Comparison of ENCODE assay signal across 24 cellular contexts in the genomic region with DNA sequence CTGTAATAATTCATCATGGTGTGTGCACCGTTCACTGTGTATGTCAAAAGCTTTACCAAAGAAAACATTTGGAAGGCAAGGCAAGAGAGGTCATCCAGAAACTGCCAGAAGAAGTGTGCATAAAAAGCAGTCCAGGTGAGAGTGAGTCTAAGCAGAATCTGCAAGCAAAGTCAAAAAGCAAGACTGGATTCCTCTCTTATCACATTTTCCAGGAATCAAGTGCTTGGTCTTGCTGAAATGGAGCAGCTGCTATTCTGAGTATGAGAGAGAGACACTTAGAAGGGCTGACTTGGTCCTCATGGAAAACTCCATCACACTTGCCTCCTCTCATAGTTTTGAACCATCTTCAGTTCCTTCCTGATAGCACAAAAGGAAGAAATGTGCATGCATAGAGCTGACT.
DNase-seq lines count a peak whose midpoint lies in the region; FAIRE-seq and TF ChIP-seq lines count a peak whose summit lies in the region.
"Had no signal": no experiment of that assay in that cellular context is flagged by ENCODE, and none has a peak within 500 bp of the region (broad histone marks: within the 10 kb centered on the region; RNA-seq: fewer than 3 reads in every experiment).

No MANE protein-coding gene starts in this region.

- FAIRE-seq in keratinocyte (lab: Jason Lieb, UNC) = peak; percentile 5
- FAIRE-seq: A204.1, GM12878, GM19239, H1 had no signal

- H3K36me3 ChIP-seq in keratinocyte (ENCODE audit: control insufficient read depth in 2 of 2, extremely low read depth in 1 of 2, insufficient read depth in 2 of 2, low read length in 2 of 2) (no peaks in the 10 kb centered on the region), thyroid gland (no peaks in the 10 kb centered on the region)
- H3K36me3 ChIP-seq: BLaER1 had no signal

- H3K79me2 ChIP-seq in keratinocyte (ENCODE audit: control insufficient read depth, insufficient read depth, low read length) = no peaks in the 10 kb centered on the region

- no peaks in the 10 kb centered on the region for H3K27me3 ChIP-seq in keratinocyte (ENCODE audit: control insufficient read depth, extremely low read depth, insufficient read depth, low read length)
- no peaks in the 10 kb centered on the region for H3K27me3 ChIP-seq in thyroid gland
- H3K27me3 ChIP-seq: BLaER1 had no signal

- H3K4me2 ChIP-seq in keratinocyte (ENCODE audit: control insufficient read depth, extremely low read depth, insufficient read depth, low read depth, low read length) = peak overlapping the region; percentile 3
- H3K4me2 ChIP-seq: BLaER1 had no signal

- peak; percentile 41 for DNase-seq in activated CD4-positive, alpha-beta T cell treated with anti-CD3 and anti-CD28 coated beads, Interleukin-2, amount 10 ng/mL, durations not matched to agents 24 days and 14 days
- DNase-seq in activated CD4-positive, alpha-beta T cell treated with anti-CD3 and anti-CD28 coated beads, Interleukin-2, amount 50 U/mL, for 1 hour = no peak
- no peak for DNase-seq in epithelial cell of prostate (ENCODE audit: low read depth, low spot score)
- DNase-seq in keratinocyte (ENCODE audit: low read depth, low spot score) = no peak
- DNase-seq in thyroid gland = no peak
- DNase-seq in cerebellum (ENCODE audit: low spot score) = no peak
- DNase-seq in activated naive CD4-positive, alpha-beta T cell treated with anti-CD3 and anti-CD28 coated beads, Interleukin-2, amount 10 ng/mL, durations not matched to agents 7 days and 5 days = no peak
- DNase-seq in ecto neural progenitor cell (ENCODE audit: low spot score) = no peak
- DNase-seq: Caco-2; CD8-positive, alpha-beta T cell; DMS79; EL; GDM1; H7 had no signal

- no peaks in the 10 kb centered on the region for H3K36me3 Mint-ChIP-seq in activated CD4-positive, alpha-beta T cell treated with anti-CD3 and anti-CD28 coated beads, Interleukin-2, amount 10 ng/mL, durations not matched to agents 24 days and 14 days (ENCODE audit: low read depth)
- no peaks in the 10 kb centered on the region for H3K36me3 Mint-ChIP-seq in activated naive CD4-positive, alpha-beta T cell treated with anti-CD3 and anti-CD28 coated beads, Interleukin-2, amount 10 ng/mL, durations not matched to agents 7 days and 5 days
- H3K36me3 Mint-ChIP-seq: CD4-positive, CD25-positive, alpha-beta regulatory T cell; CD8-positive, alpha-beta T cell had no signal

- no peak overlapping the region for H3K27ac Mint-ChIP-seq in activated CD4-positive, alpha-beta T cell treated with anti-CD3 and anti-CD28 coated beads, Interleukin-2, amount 10 ng/mL, durations not matched to agents 24 days and 14 days
- H3K27ac Mint-ChIP-seq in activated naive CD4-positive, alpha-beta T cell treated with anti-CD3 and anti-CD28 coated beads, Interleukin-2, amount 10 ng/mL, durations not matched to agents 7 days and 5 days = no peak overlapping the region
- H3K27ac Mint-ChIP-seq: B cell; CD4-positive, CD25-positive, alpha-beta regulatory T cell; CD8-positive, alpha-beta T cell had no signal

- H3K4me1 Mint-ChIP-seq in activated CD4-positive, alpha-beta T cell treated with anti-CD3 and anti-CD28 coated beads, Interleukin-2, amount 10 ng/mL, durations not matched to agents 24 days and 14 days = peaks cover 12% of the 10 kb centered on the region
- H3K4me1 Mint-ChIP-seq in activated naive CD4-positive, alpha-beta T cell treated with anti-CD3 and anti-CD28 coated beads, Interleukin-2, amount 10 ng/mL, durations not matched to agents 7 days and 5 days = peaks cover 2% of the 10 kb centered on the region
- H3K4me1 Mint-ChIP-seq: CD4-positive, CD25-positive, alpha-beta regulatory T cell had no signal

- H2AFZ ChIP-seq in keratinocyte (ENCODE audit: control insufficient read depth, low read length) = no peak overlapping the region
- H2AFZ ChIP-seq: GM23248 had no signal

- H3K27me3 Mint-ChIP-seq in activated CD4-positive, alpha-beta T cell treated with anti-CD3 and anti-CD28 coated beads, Interleukin-2, amount 10 ng/mL, durations not matched to agents 24 days and 14 days = peaks cover 36% of the 10 kb centered on the region
- H3K27me3 Mint-ChIP-seq in activated naive CD4-positive, alpha-beta T cell treated with anti-CD3 and anti-CD28 coated beads, Interleukin-2, amount 10 ng/mL, durations not matched to agents 7 days and 5 days = peaks cover 37% of the 10 kb centered on the region
- H3K27me3 Mint-ChIP-seq: B cell; CD4-positive, CD25-positive, alpha-beta regulatory T cell had no signal

- H3K27ac ChIP-seq in epithelial cell of prostate = peak overlapping the region; percentile 12
- no peak overlapping the region for H3K27ac ChIP-seq in keratinocyte (ENCODE audit: control insufficient read depth, insufficient read depth, low read length)
- H3K27ac ChIP-seq in thyroid gland = peak overlapping the region in 2 of 3 donors; percentile 31 to 43
- H3K27ac ChIP-seq: 22Rv1, BLaER1, C4-2B, GM23248 had no signal

- WGBS in thyroid gland, 2 donors = 24 to 30% methylated on average over 1 of the region's 1 CpG

- intact Hi-C loops in activated CD4-positive, alpha-beta T cell treated with anti-CD3 and anti-CD28 coated beads, Interleukin-2, amount 10 ng/mL, durations not matched to agents 24 days and 14 days (cut with micrococcal nuclease) = no loop called here
- intact Hi-C loops in thyroid gland (cut with DNase I) = no loop called here

- H3K9me3 ChIP-seq in keratinocyte (ENCODE audit: control insufficient read depth, low read depth, low read length) (no peaks in the 10 kb centered on the region), thyroid gland (no peaks in the 10 kb centered on the region)
- H3K9me3 ChIP-seq: BLaER1 had no signal

- TF ChIP-seq POLR2A in thyroid gland (IDR thresholded peaks at IDR 0.05) = no peak

- dilution Hi-C loops in keratinocyte (cut with MboI; ENCODE audit: extremely low pct_ligation_motif_present, low sequenced_read_pairs) = no loop called here

- H3K9me3 Mint-ChIP-seq in activated CD4-positive, alpha-beta T cell treated with anti-CD3 and anti-CD28 coated beads, Interleukin-2, amount 10 ng/mL, durations not matched to agents 24 days and 14 days = no peaks in the 10 kb centered on the region
- H3K9me3 Mint-ChIP-seq in activated naive CD4-positive, alpha-beta T cell treated with anti-CD3 and anti-CD28 coated beads, Interleukin-2, amount 10 ng/mL, durations not matched to agents 7 days and 5 days = no peaks in the 10 kb centered on the region

- H3K4me1 ChIP-seq in keratinocyte (ENCODE audit: control insufficient read depth, extremely low read depth, insufficient read depth, low read length) (peaks cover 18% of the 10 kb centered on the region), thyroid gland (peaks cover 0 to 6% of the 10 kb centered on the region in 2 donors)
- H3K4me1 ChIP-seq: BLaER1, Caco-2 had no signal

- H3K9me1 ChIP-seq in keratinocyte (ENCODE audit: control insufficient read depth, extremely low read depth, insufficient read depth, low read length) = no peaks in the 10 kb centered on the region

- H3K4me3 Mint-ChIP-seq in activated CD4-positive, alpha-beta T cell treated with anti-CD3 and anti-CD28 coated beads, Interleukin-2, amount 10 ng/mL, durations not matched to agents 24 days and 14 days = no peak overlapping the region
- H3K4me3 Mint-ChIP-seq in activated naive CD4-positive, alpha-beta T cell treated with anti-CD3 and anti-CD28 coated beads, Interleukin-2, amount 10 ng/mL, durations not matched to agents 7 days and 5 days = no peak overlapping the region
- H3K4me3 Mint-ChIP-seq: B cell; CD4-positive, CD25-positive, alpha-beta regulatory T cell; CD8-positive, alpha-beta T cell had no signal

- TF ChIP-seq CTCF in keratinocyte (optimal IDR thresholded peaks at IDR 0.05 in 1 of 3, IDR thresholded peaks at IDR 0.05 in 1 of 3, conservative IDR thresholded peaks at IDR 0.05 in 1 of 3; ENCODE audit: extremely low read depth in 1 of 3, insufficient read depth in 2 of 3, low read length in 3 of 3) = no peak
- TF ChIP-seq CTCF in thyroid gland (IDR thresholded peaks at IDR 0.05) = no peak

- no peak overlapping the region for H3K4me3 ChIP-seq in keratinocyte (ENCODE audit: control insufficient read depth in 2 of 3, extremely low read depth in 1 of 3, insufficient read depth in 2 of 3, low read depth in 1 of 3, low read length in 3 of 3)
- no peak overlapping the region for H3K4me3 ChIP-seq in thyroid gland (replicated peaks in 1 of 3)
- H3K4me3 ChIP-seq: BLaER1, GM12878, GM23248 had no signal

- CTCF ChIA-PET in activated naive CD4-positive, alpha-beta T cell treated with anti-CD3 and anti-CD28 coated beads, Interleukin-2, amount 10 ng/mL, durations not matched to agents 7 days and 5 days (lab: Charles Lee) = interaction anchor here (1.5 kb wide), 1 partner anchor 18 kb away, joined by 3 read pairs; no protein-coding TSS in a partner anchor

- H3K9ac ChIP-seq in keratinocyte (ENCODE audit: control insufficient read depth, extremely low read depth, insufficient read depth, low read length) = no peak overlapping the region
- H3K9ac ChIP-seq: BLaER1, GM23248 had no signal

- H4K20me1 ChIP-seq in keratinocyte (ENCODE audit: control insufficient read depth, extremely low read depth, insufficient read depth, low read length) = no peaks in the 10 kb centered on the region
- H4K20me1 ChIP-seq: BLaER1 had no signal
